15 cellular contexts compared by ENCODE assay signal in genomic region chr4:185717018-185717726, GRCh38.
DNase-seq lines count a peak whose midpoint lies in the region; ATAC-seq and TF ChIP-seq lines count a peak whose summit lies in the region.
"Had no signal": no experiment of that assay in that cellular context is flagged by ENCODE, and none has a peak within 500 bp of the region (broad histone marks: within the 10 kb centered on the region; RNA-seq: fewer than 3 reads in every experiment).

No MANE protein-coding gene starts in this region.

- H3K9me3 ChIP-seq in cardiac muscle cell (ENCODE audit: low read depth), result no peaks in the 10 kb centered on the region
- H3K9me3 ChIP-seq: tibial nerve had no signal

- H3K4me3 ChIP-seq in cardiac muscle cell, result no peak overlapping the region
- H3K4me3 ChIP-seq: tibial nerve had no signal

- peaks cover 10% of the 10 kb centered on the region for H3K36me3 ChIP-seq in cardiac muscle cell
- H3K36me3 ChIP-seq: tibial nerve had no signal

- H3K27me3 Mint-ChIP-seq in nephron (ENCODE audit: low read depth), result peaks cover 2% of the 10 kb centered on the region

- no peak for ATAC-seq in GM18870 (IDR thresholded peaks at IDR 0.05; ENCODE audit: unreplicated experiment)
- ATAC-seq: activated CD4-positive, alpha-beta T cell treated with anti-CD3 and anti-CD28 coated beads for 36 hours had no signal

- POLR2A ChIA-PET in RWPE1 (lab: Yijun Ruan, JAX; ENCODE audit: low non-redundant PET), result no interaction called here

- DNase-seq in COR-L47 (lab: John Stamatoyannopoulos, UW) (peak; percentile 29), NCI-H748 treated with DMSO at 0.1 percent for 48 hours (lab: John Stamatoyannopoulos, UW) (peak; percentile 8), cardiac muscle cell (ENCODE audit: low read depth in 1 of 2, low spot score in 1 of 2) (no peak), midbrain (lab: John Stamatoyannopoulos, UW) (no peak), CD1c-positive myeloid dendritic cell (ENCODE audit: extremely low spot score) (no peak), RWPE1 (ENCODE audit: low spot score) (no peak)
- DNase-seq: activated CD4-positive, alpha-beta T cell treated with anti-CD3 and anti-CD28 coated beads for 36 hours; activated naive CD8-positive, alpha-beta T cell treated with anti-CD3 and anti-CD28 coated beads, Interleukin-2, amount 10 ng/mL, durations not matched to agents 7 days and 5 days; EL; erythroblast; NCI-H446 had no signal

- H3K9me3 Mint-ChIP-seq in nephron, result no peaks in the 10 kb centered on the region
- H3K9me3 Mint-ChIP-seq: activated naive CD8-positive, alpha-beta T cell treated with anti-CD3 and anti-CD28 coated beads, Interleukin-2, amount 10 ng/mL, durations not matched to agents 7 days and 5 days; mesothelial cell of epicardium had no signal

- H3K4me3 Mint-ChIP-seq in nephron, result no peak overlapping the region
- H3K4me3 Mint-ChIP-seq: activated CD4-positive, alpha-beta T cell treated with anti-CD3 and anti-CD28 coated beads for 36 hours; activated naive CD8-positive, alpha-beta T cell treated with anti-CD3 and anti-CD28 coated beads, Interleukin-2, amount 10 ng/mL, durations not matched to agents 7 days and 5 days; mesothelial cell of epicardium had no signal

- H3K27ac Mint-ChIP-seq in nephron, result peak overlapping the region; percentile 82 to 90 (median 89)
- H3K27ac Mint-ChIP-seq: activated CD4-positive, alpha-beta T cell treated with anti-CD3 and anti-CD28 coated beads for 36 hours; activated naive CD8-positive, alpha-beta T cell treated with anti-CD3 and anti-CD28 coated beads, Interleukin-2, amount 10 ng/mL, durations not matched to agents 7 days and 5 days; mesothelial cell of epicardium had no signal

- H3K36me3 Mint-ChIP-seq in nephron (ENCODE audit: low read depth), result no peaks in the 10 kb centered on the region
- H3K36me3 Mint-ChIP-seq: activated naive CD8-positive, alpha-beta T cell treated with anti-CD3 and anti-CD28 coated beads, Interleukin-2, amount 10 ng/mL, durations not matched to agents 7 days and 5 days; mesothelial cell of epicardium had no signal

- no peak for TF ChIP-seq CTCF in cardiac muscle cell (IDR thresholded peaks at IDR 0.05; ENCODE audit: low read depth, low read length)
- TF ChIP-seq CTCF in nephron (IDR thresholded peaks at IDR 0.05; ENCODE audit: unreplicated experiment in 3 of 3), result no peak
- no peak for TF ChIP-seq CTCF in RWPE1 (conservative IDR thresholded peaks at IDR 0.05; ENCODE audit: low read depth)

- peaks cover 47% of the 10 kb centered on the region for H3K4me1 Mint-ChIP-seq in nephron
- H3K4me1 Mint-ChIP-seq: activated CD4-positive, alpha-beta T cell treated with anti-CD3 and anti-CD28 coated beads for 36 hours; activated naive CD8-positive, alpha-beta T cell treated with anti-CD3 and anti-CD28 coated beads, Interleukin-2, amount 10 ng/mL, durations not matched to agents 7 days and 5 days had no signal

- H3K4me1 ChIP-seq in cardiac muscle cell (ENCODE audit: low read depth), result peaks cover 14% of the 10 kb centered on the region

- H3K27ac ChIP-seq in cardiac muscle cell (peak overlapping the region; percentile 62), RWPE1 (no peak overlapping the region)
- H3K27ac ChIP-seq: tibial nerve had no signal

- CTCF ChIA-PET in RWPE1 (lab: Yijun Ruan, JAX), result interaction anchor here (0.7 kb wide), 1 partner anchor 385 kb away, joined by 6 read pairs; no protein-coding TSS in a partner anchor

- no peaks in the 10 kb centered on the region for H3K27me3 ChIP-seq in cardiac muscle cell
- H3K27me3 ChIP-seq: tibial nerve had no signal

Comparison
In these comparisons a context has a peak if more than half of its experiments do, and no peak if none do; other contexts are left out.
1. DNase-seq: peak in COR-L47 (single experiment) and NCI-H748 treated with DMSO at 0.1 percent for 48 hours (single experiment); none in cardiac muscle cell (0 of 2), midbrain (single experiment), CD1c-positive myeloid dendritic cell (single experiment) and RWPE1 (single experiment).